In genomic region chr3:53234841-53235232, GRCh38 we compare ENCODE assay signal across 27 cellular contexts. TPM values are rescaled to one million over a fixed set of nuclear protein-coding genes. Genes with fewer than 3 reads are reported as not detected.
DNase-seq lines count a peak whose midpoint lies in the region; ATAC-seq, FAIRE-seq and TF ChIP-seq lines count a peak whose summit lies in the region.
"Had no signal": no experiment of that assay in that cellular context is flagged by ENCODE, and none has a peak within 500 bp of the region (broad histone marks: within the 10 kb centered on the region; RNA-seq: fewer than 3 reads in every experiment).

No MANE protein-coding gene starts in this region.

- peak overlapping the region; percentile 73 to 81 for H3K27ac ChIP-seq in ascending aorta

- no peaks in the 10 kb centered on the region for H3K9me3 Mint-ChIP-seq in activated naive CD8-positive, alpha-beta T cell treated with anti-CD3 and anti-CD28 coated beads, Interleukin-2, amount 10 ng/mL, durations not matched to agents 7 days and 5 days
- H3K9me3 Mint-ChIP-seq in activated naive CD8-positive, alpha-beta T cell treated with anti-CD3 and anti-CD28 coated beads, Interleukin-2, amount 50 U/mL, for 24 hours, result no peaks in the 10 kb centered on the region
- no peaks in the 10 kb centered on the region for H3K9me3 Mint-ChIP-seq in stimulated activated effector memory CD8-positive, alpha-beta T cell treated with anti-CD3 and anti-CD28 coated beads, Interleukin-12 subunit alpha, Interleukin-12 subunit beta, amount 100 ng/mL, for 72 hours
- H3K9me3 Mint-ChIP-seq: activated T-helper 2 cell treated with anti-CD3 and anti-CD28 coated beads, Interferon-gamma antibody, Interleukin-2, Interleukin-4, amounts not matched to agents 10 μg/mL and 5 μg/mL and 100 μg/mL, durations not matched to agents 14 hours and 24 hours and 36 hours had no signal

- H3K27me3 Mint-ChIP-seq in activated naive CD8-positive, alpha-beta T cell treated with anti-CD3 and anti-CD28 coated beads, Interleukin-2, amount 10 ng/mL, durations not matched to agents 7 days and 5 days, result no peaks in the 10 kb centered on the region
- H3K27me3 Mint-ChIP-seq in activated naive CD8-positive, alpha-beta T cell treated with anti-CD3 and anti-CD28 coated beads, Interleukin-2, amount 50 U/mL, for 24 hours, result no peaks in the 10 kb centered on the region
- H3K27me3 Mint-ChIP-seq: naive thymus-derived CD4-positive, alpha-beta T cell had no signal

- H3K36me3 ChIP-seq in ascending aorta, result peaks cover 78 to 79% of the 10 kb centered on the region in 2 donors

- no peaks in the 10 kb centered on the region for H3K9me3 ChIP-seq in ascending aorta
- H3K9me3 ChIP-seq: BLaER1 treated with 17β-estradiol and CSF1 and Interleukin-3, amounts not matched to agents 10 nM and 100 nM; SK-N-SH; tibial nerve had no signal

- H3K36me3 Mint-ChIP-seq in activated naive CD8-positive, alpha-beta T cell treated with anti-CD3 and anti-CD28 coated beads, Interleukin-2, amount 10 ng/mL, durations not matched to agents 7 days and 5 days, result peaks cover 12% of the 10 kb centered on the region
- peaks cover 26% of the 10 kb centered on the region for H3K36me3 Mint-ChIP-seq in activated naive CD8-positive, alpha-beta T cell treated with anti-CD3 and anti-CD28 coated beads, Interleukin-2, amount 50 U/mL, for 24 hours (ENCODE audit: low read depth)
- peaks cover 85% of the 10 kb centered on the region for H3K36me3 Mint-ChIP-seq in stimulated activated effector memory CD8-positive, alpha-beta T cell treated with anti-CD3 and anti-CD28 coated beads, Interleukin-12 subunit alpha, Interleukin-12 subunit beta, amount 100 ng/mL, for 72 hours

- peak overlapping the region; percentile 81 for H3K27ac Mint-ChIP-seq in activated naive CD8-positive, alpha-beta T cell treated with anti-CD3 and anti-CD28 coated beads, Interleukin-2, amount 10 ng/mL, durations not matched to agents 7 days and 5 days
- no peak overlapping the region for H3K27ac Mint-ChIP-seq in activated naive CD8-positive, alpha-beta T cell treated with anti-CD3 and anti-CD28 coated beads, Interleukin-2, amount 50 U/mL, for 24 hours
- peak overlapping the region; percentile 87 for H3K27ac Mint-ChIP-seq in stimulated activated effector memory CD8-positive, alpha-beta T cell treated with anti-CD3 and anti-CD28 coated beads, Interleukin-12 subunit alpha, Interleukin-12 subunit beta, amount 100 ng/mL, for 72 hours

- no peak for FAIRE-seq in GM12892 (lab: Jason Lieb, UNC)
- FAIRE-seq: endometrium, islet of Langerhans, small intestine had no signal

- intact Hi-C loops in ascending aorta (cut with DNase I), result no loop called here

- no peak overlapping the region for H3K4me3 ChIP-seq in ascending aorta
- H3K4me3 ChIP-seq: BLaER1 treated with 17β-estradiol and CSF1 and Interleukin-3, amounts not matched to agents 10 nM and 100 nM; tibial nerve had no signal

- no peak for TF ChIP-seq POLR2A in GM12892 (IDR thresholded peaks at IDR 0.05; ENCODE audit: low read depth, low read length)

- POLR2A ChIA-PET in activated naive CD8-positive, alpha-beta T cell treated with anti-CD3 and anti-CD28 coated beads, Interleukin-2, amount 10 ng/mL, durations not matched to agents 7 days and 5 days (lab: Charles Lee), result interaction anchor here (1.2 to 1.9 kb wide), 5 partner anchors 13 to 113 kb away, joined by 3 to 10 read pairs (median 5); partner anchors contain the start of gene DCP1A

- no peak for TF ChIP-seq CTCF in ascending aorta (IDR thresholded peaks at IDR 0.05)

- H3K4me1 ChIP-seq in ascending aorta, result peaks cover 9 to 12% of the 10 kb centered on the region in 2 donors

- peaks cover 24% of the 10 kb centered on the region for H3K4me1 Mint-ChIP-seq in activated naive CD8-positive, alpha-beta T cell treated with anti-CD3 and anti-CD28 coated beads, Interleukin-2, amount 10 ng/mL, durations not matched to agents 7 days and 5 days
- H3K4me1 Mint-ChIP-seq in activated naive CD8-positive, alpha-beta T cell treated with anti-CD3 and anti-CD28 coated beads, Interleukin-2, amount 50 U/mL, for 24 hours, result peaks cover 3% of the 10 kb centered on the region
- H3K4me1 Mint-ChIP-seq in stimulated activated effector memory CD8-positive, alpha-beta T cell treated with anti-CD3 and anti-CD28 coated beads, Interleukin-12 subunit alpha, Interleukin-12 subunit beta, amount 100 ng/mL, for 72 hours, result peaks cover 10% of the 10 kb centered on the region

- DNase-seq in activated naive CD8-positive, alpha-beta T cell treated with anti-CD3 and anti-CD28 coated beads, Interleukin-2, amount 10 ng/mL, durations not matched to agents 7 days and 5 days, result no peak
- DNase-seq in activated naive CD8-positive, alpha-beta T cell treated with anti-CD3 and anti-CD28 coated beads, Interleukin-2, amount 50 U/mL, for 24 hours, result no peak
- peak; percentile 11 for DNase-seq in GM12892 (ENCODE audit: insufficient read length)
- DNase-seq in ascending aorta (ENCODE audit: low spot score in 2 of 2), result no peak
- DNase-seq in stimulated activated effector memory CD8-positive, alpha-beta T cell treated with anti-CD3 and anti-CD28 coated beads, Interleukin-12 subunit alpha, Interleukin-12 subunit beta, amount 100 ng/mL, for 72 hours (ENCODE audit: low spot score in 2 of 2), result no peak
- no peak for DNase-seq in dermis blood vessel endothelial cell
- DNase-seq in hippocampal formation (lab: John Stamatoyannopoulos, UW), result no peak
- DNase-seq: activated CD4-positive, alpha-beta T cell treated with anti-CD3 and anti-CD28 coated beads for 4 hours; activated CD8-positive, alpha-beta memory T cell treated with anti-CD3 and anti-CD28 coated beads, Interleukin-2, amount 50 U/mL, for 4 hours; central memory CD4-positive, alpha-beta T cell; COR-L47; midbrain; naive thymus-derived CD4-positive, alpha-beta T cell; NCI-H1417 treated with DMSO at 0.1 percent for 48 hours; NCI-H446; NCI-H82; occipital lobe; RPMI8226; SK-N-SH; small intestine; stimulated activated CD4-positive, alpha-beta T cell treated with anti-CD3 and anti-CD28 coated beads, Interleukin-1b, Interleukin-23, amount 100 ng/mL, for 48 hours; stimulated activated CD8-positive, alpha-beta memory T cell treated with anti-CD3 and anti-CD28 coated beads, Interleukin-4, amount 100 ng/mL, for 48 hours had no signal

- no peaks in the 10 kb centered on the region for H3K27me3 ChIP-seq in ascending aorta
- H3K27me3 ChIP-seq: BLaER1 treated with 17β-estradiol and CSF1 and Interleukin-3, amounts not matched to agents 10 nM and 100 nM; tibial nerve had no signal

- H3K4me3 Mint-ChIP-seq in activated naive CD8-positive, alpha-beta T cell treated with anti-CD3 and anti-CD28 coated beads, Interleukin-2, amount 10 ng/mL, durations not matched to agents 7 days and 5 days, result peak overlapping the region; percentile 47
- H3K4me3 Mint-ChIP-seq in activated naive CD8-positive, alpha-beta T cell treated with anti-CD3 and anti-CD28 coated beads, Interleukin-2, amount 50 U/mL, for 24 hours, result no peak overlapping the region
- H3K4me3 Mint-ChIP-seq in stimulated activated effector memory CD8-positive, alpha-beta T cell treated with anti-CD3 and anti-CD28 coated beads, Interleukin-12 subunit alpha, Interleukin-12 subunit beta, amount 100 ng/mL, for 72 hours, result no peak overlapping the region
- H3K4me3 Mint-ChIP-seq: naive thymus-derived CD4-positive, alpha-beta T cell had no signal

- no peak for ATAC-seq in activated naive CD8-positive, alpha-beta T cell treated with anti-CD3 and anti-CD28 coated beads, Interleukin-2, amount 10 ng/mL, durations not matched to agents 7 days and 5 days (ENCODE audit: low read depth)
- no peak for ATAC-seq in activated naive CD8-positive, alpha-beta T cell treated with anti-CD3 and anti-CD28 coated beads, Interleukin-2, amount 50 U/mL, for 24 hours
- no peak for ATAC-seq in stimulated activated effector memory CD8-positive, alpha-beta T cell treated with anti-CD3 and anti-CD28 coated beads, Interleukin-12 subunit alpha, Interleukin-12 subunit beta, amount 100 ng/mL, for 72 hours
- ATAC-seq: naive thymus-derived CD4-positive, alpha-beta T cell had no signal

RNA-seq across cellular contexts. Expression of gene TKT, which starts 21.0 kb away (rescaled TPM):
- 100 to 1,000 TPM; 204 to 210 TPM for total RNA-seq in activated naive CD8-positive, alpha-beta T cell treated with anti-CD3 and anti-CD28 coated beads, Interleukin-2, amount 10 ng/mL, durations not matched to agents 7 days and 5 days
- 126 TPM for polyA plus RNA-seq in GM12892 (2012; ENCODE audit: missing spikeins)
- 219 TPM for total RNA-seq in ascending aorta
- 297 and 647 TPM in 2 replicates for total RNA-seq in dermis blood vessel endothelial cell
